In genomic region chr3:123818324-123818920, GRCh38 we compare ENCODE assay signal across 18 cellular contexts.
A peak's percentile ranks its signal among the peaks of the same experiment; 100 is the strongest.
DNase-seq lines count a peak whose midpoint lies in the region; ATAC-seq and TF ChIP-seq lines count a peak whose summit lies in the region.
"Had no signal": no experiment of that assay in that cellular context is flagged by ENCODE, and none has a peak within 500 bp of the region (broad histone marks: within the 10 kb centered on the region; RNA-seq: fewer than 3 reads in every experiment).

No MANE protein-coding gene starts in this region.

- WGBS in esophagus muscularis mucosa, result 91% methylated on average over 5 of the region's 5 CpGs

- H3K27me3 ChIP-seq in RWPE2 (ENCODE audit: insufficient read depth, poor library complexity, severe bottlenecking) (no peaks in the 10 kb centered on the region), esophagus muscularis mucosa (no peaks in the 10 kb centered on the region), thoracic aorta (replicated peaks; ENCODE audit: insufficient read depth) (no peaks in the 10 kb centered on the region)
- H3K27me3 ChIP-seq: uterus had no signal

- H3K9me3 ChIP-seq in RWPE2 (ENCODE audit: severe bottlenecking) (no peaks in the 10 kb centered on the region), esophagus muscularis mucosa (no peaks in the 10 kb centered on the region), thoracic aorta (no peaks in the 10 kb centered on the region)
- H3K9me3 ChIP-seq: uterus had no signal

- no peak overlapping the region for H3K4me3 ChIP-seq in RWPE2 (ENCODE audit: severe bottlenecking)
- no peak overlapping the region for H3K4me3 ChIP-seq in esophagus muscularis mucosa
- H3K4me3 ChIP-seq in thoracic aorta, result no peak overlapping the region
- H3K4me3 ChIP-seq: uterus had no signal

- no peak for TF ChIP-seq POLR2A in esophagus muscularis mucosa (IDR thresholded peaks at IDR 0.05; ENCODE audit: low read depth)

- TF ChIP-seq CTCF in RWPE2 (IDR thresholded peaks at IDR 0.05; ENCODE audit: poor library complexity, severe bottlenecking), result no peak
- TF ChIP-seq CTCF in esophagus muscularis mucosa (IDR thresholded peaks at IDR 0.05), result no peak
- no peak for TF ChIP-seq CTCF in thoracic aorta (IDR thresholded peaks at IDR 0.05)

- H3K27ac ChIP-seq in RWPE2 (ENCODE audit: poor library complexity, severe bottlenecking) (peak overlapping the region; percentile 55), esophagus muscularis mucosa (replicated peaks in 1 of 4) (no peak overlapping the region), thoracic aorta (peak overlapping the region; percentile 58 to 80)
- H3K27ac ChIP-seq: parathyroid adenoma had no signal

- TF ChIP-seq EP300 in esophagus muscularis mucosa (IDR thresholded peaks at IDR 0.05), result no peak

- ATAC-seq in RWPE2 (ENCODE audit: low read depth) (no peak), thoracic aorta (ENCODE audit: insufficient number of reproducible peaks, low FRiP score, low read depth) (no peak), GM19463 (IDR thresholded peaks at IDR 0.05; ENCODE audit: unreplicated experiment) (no peak)
- ATAC-seq: naive thymus-derived CD8-positive, alpha-beta T cell; WTC11 had no signal

- DNase-seq in H4 (ENCODE audit: low spot score), result peak; percentile 66
- DNase-seq in RWPE2 (ENCODE audit: low spot score), result no peak
- DNase-seq in esophagus muscularis mucosa (ENCODE audit: extremely low spot score), result peak; percentile 66
- no peak for DNase-seq in thoracic aorta (ENCODE audit: low spot score)
- DNase-seq in MV-4-11 (lab: John Stamatoyannopoulos, UW), result no peak
- no peak for DNase-seq in T1000 (lab: John Stamatoyannopoulos, UW)
- DNase-seq: activated CD4-positive, alpha-beta memory T cell treated with anti-CD3 and anti-CD28 coated beads, Interleukin-2, amount 10 ng/mL, durations not matched to agents 7 days and 5 days; activated naive CD4-positive, alpha-beta T cell treated with anti-CD3 and anti-CD28 coated beads, Interleukin-2, amount 50 U/mL, for 16 hours; activated T-cell treated with anti-CD3 and anti-CD28 coated beads, Interleukin-2, amount 50 U/mL, for 24 hours; erythroblast; immature natural killer cell; naive thymus-derived CD8-positive, alpha-beta T cell; NCI-H187 treated with DMSO at 0.1 percent for 48 hours; NCI-H446 treated with DMSO at 0.1 percent for 48 hours; uterus had no signal

- H3K36me3 ChIP-seq in RWPE2 (ENCODE audit: low read depth) (no peaks in the 10 kb centered on the region), esophagus muscularis mucosa (no peaks in the 10 kb centered on the region), thoracic aorta (peaks cover 12% of the 10 kb centered on the region)
- H3K36me3 ChIP-seq: uterus had no signal

- intact Hi-C loops in esophagus muscularis mucosa (cut with DNase I), result no loop called here

- peaks cover 28% of the 10 kb centered on the region for H3K4me1 ChIP-seq in RWPE2 (ENCODE audit: insufficient read depth, poor library complexity, severe bottlenecking)
- peaks cover 3 to 29% (median 24%) of the 10 kb centered on the region in 4 donors for H3K4me1 ChIP-seq in esophagus muscularis mucosa
- peaks cover 34 to 59% of the 10 kb centered on the region in 2 donors for H3K4me1 ChIP-seq in thoracic aorta (ENCODE audit: control insufficient read depth in 1 of 2, low read depth in 2 of 2)
- H3K4me1 ChIP-seq: parathyroid adenoma had no signal

Comparison
In these comparisons a context has a peak if more than half of its experiments do, and no peak if none do; other contexts are left out.
1. DNase-seq: peak in H4 (single experiment) and esophagus muscularis mucosa (single experiment); none in RWPE2 (single experiment), thoracic aorta (single experiment), MV-4-11 (single experiment) and T1000 (single experiment).
2. H3K27ac ChIP-seq: peak in RWPE2 (single experiment) and thoracic aorta (2 of 2); none in esophagus muscularis mucosa (0 of 4).